22 cellular contexts compared by ENCODE assay signal in the genomic region with DNA sequence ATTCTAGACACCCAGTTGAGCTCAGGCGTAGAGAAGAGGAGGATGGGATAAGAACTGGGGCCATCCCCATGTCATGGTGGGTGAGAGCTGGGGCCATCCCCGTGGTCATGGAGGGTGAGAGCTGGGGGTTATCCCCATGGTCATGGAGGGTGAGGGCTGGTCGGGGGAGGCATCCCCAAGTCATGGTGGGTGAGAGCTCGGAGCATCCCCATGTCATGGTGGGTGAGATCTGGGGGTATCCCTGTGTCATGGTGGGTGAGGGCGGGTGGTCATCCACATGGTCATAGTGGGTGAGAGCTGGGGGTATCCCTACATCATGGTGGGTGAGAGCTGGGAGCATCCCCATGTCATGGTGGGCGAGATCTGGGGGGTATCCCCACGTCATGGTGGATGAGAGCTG. TPM values are rescaled to one million over a fixed set of nuclear protein-coding genes. Genes with fewer than 3 reads are reported as not detected.
A peak's percentile ranks its signal among the peaks of the same experiment; 100 is the strongest.
DNase-seq lines count a peak whose midpoint lies in the region; ATAC-seq and TF ChIP-seq lines count a peak whose summit lies in the region.
"Had no signal": no experiment of that assay in that cellular context is flagged by ENCODE, and none has a peak within 500 bp of the region (broad histone marks: within the 10 kb centered on the region; RNA-seq: fewer than 3 reads in every experiment).

No MANE protein-coding gene starts in this region.

- POLR2A ChIA-PET in activated naive CD8-positive, alpha-beta T cell treated with anti-CD3 and anti-CD28 coated beads, Interleukin-2, amount 10 ng/mL, durations not matched to agents 7 days and 5 days (lab: Charles Lee), result no interaction called here

- peak overlapping the region; percentile 22 for H3K27ac Mint-ChIP-seq in activated CD8-positive, alpha-beta memory T cell treated with anti-CD3 and anti-CD28 coated beads, Interleukin-2, amount 10 ng/mL, durations not matched to agents 7 days and 5 days
- H3K27ac Mint-ChIP-seq in activated naive CD8-positive, alpha-beta T cell treated with anti-CD3 and anti-CD28 coated beads, Interleukin-2, amount 10 ng/mL, durations not matched to agents 7 days and 5 days, result peak overlapping the region; percentile 5
- H3K27ac Mint-ChIP-seq: CD8-positive, alpha-beta T cell had no signal

- H3K27ac ChIP-seq in BLaER1 treated with 17β-estradiol and CSF1 and Interleukin-3, amounts not matched to agents 10 nM and 100 nM, result peak overlapping the region in 5 of 11 experiments; percentile 6 to 42 (median 7); a peak in 4 of 22 replicates
- H3K27ac ChIP-seq in gastrocnemius medialis, result peak overlapping the region; percentile 48 to 61 (median 56)
- H3K27ac ChIP-seq: cardiac muscle cell had no signal

- peak overlapping the region; percentile 64 to 86 (median 83) for H3K4me2 ChIP-seq in BLaER1 treated with 17β-estradiol and CSF1 and Interleukin-3, amounts not matched to agents 10 nM and 100 nM

- peaks cover 43% of the 10 kb centered on the region for H3K4me1 Mint-ChIP-seq in activated CD8-positive, alpha-beta memory T cell treated with anti-CD3 and anti-CD28 coated beads, Interleukin-2, amount 10 ng/mL, durations not matched to agents 7 days and 5 days
- peaks cover 29% of the 10 kb centered on the region for H3K4me1 Mint-ChIP-seq in activated naive CD8-positive, alpha-beta T cell treated with anti-CD3 and anti-CD28 coated beads, Interleukin-2, amount 10 ng/mL, durations not matched to agents 7 days and 5 days

- in situ Hi-C loops in gastrocnemius medialis (cut with MboI; ENCODE audit: low sequenced_read_pairs in 4 of 4), result loop anchor here in 1 of 4 donors (5.0 to 10.0 kb wide), 2 partner anchors 55 to 217 kb away; a partner anchor contains a TSS

- H3K4me3 ChIP-seq in BLaER1 treated with 17β-estradiol and CSF1 and Interleukin-3, amounts not matched to agents 10 nM and 100 nM, result no peak overlapping the region
- no peak overlapping the region for H3K4me3 ChIP-seq in gastrocnemius medialis
- H3K4me3 ChIP-seq: adrenal gland, cardiac muscle cell, dorsolateral prefrontal cortex had no signal

- no peaks in the 10 kb centered on the region for H3K9me3 ChIP-seq in BLaER1 treated with 17β-estradiol and CSF1 and Interleukin-3, amounts not matched to agents 10 nM and 100 nM (replicated peaks in 1 of 11)
- H3K9me3 ChIP-seq in gastrocnemius medialis, result no peaks in the 10 kb centered on the region
- H3K9me3 ChIP-seq: adrenal gland had no signal

- peaks cover 7% of the 10 kb centered on the region for H3K27me3 Mint-ChIP-seq in activated CD8-positive, alpha-beta memory T cell treated with anti-CD3 and anti-CD28 coated beads, Interleukin-2, amount 10 ng/mL, durations not matched to agents 7 days and 5 days
- peaks cover 2% of the 10 kb centered on the region for H3K27me3 Mint-ChIP-seq in activated naive CD8-positive, alpha-beta T cell treated with anti-CD3 and anti-CD28 coated beads, Interleukin-2, amount 10 ng/mL, durations not matched to agents 7 days and 5 days

- DNase-seq in activated CD8-positive, alpha-beta memory T cell treated with anti-CD3 and anti-CD28 coated beads, Interleukin-2, amount 10 ng/mL, durations not matched to agents 7 days and 5 days, result no peak
- DNase-seq in activated CD8-positive, alpha-beta memory T cell treated with anti-CD3 and anti-CD28 coated beads, Interleukin-2, amount 50 U/mL, for 48 hours, result no peak
- DNase-seq in activated naive CD8-positive, alpha-beta T cell treated with anti-CD3 and anti-CD28 coated beads, Interleukin-2, amount 10 ng/mL, durations not matched to agents 7 days and 5 days, result no peak
- DNase-seq in gastrocnemius medialis, result no peak
- no peak for DNase-seq in HT-29 (ENCODE audit: low spot score)
- DNase-seq: ACHN; activated CD4-positive, alpha-beta T cell treated with anti-CD3 and anti-CD28 coated beads for 1 hour; activated T-cell treated with anti-CD3 and anti-CD28 coated beads, Interleukin-2, amount 50 U/mL, for 1 hour; adrenal gland; CD8-positive, alpha-beta T cell; dorsolateral prefrontal cortex; foreskin melanocyte; left cardiac atrium; RPMI8226; stimulated activated naive CD4-positive, alpha-beta T cell treated with Interleukin-2 at 50 U/mL for 16 hours had no signal

- no peak overlapping the region for H3K9ac ChIP-seq in BLaER1 treated with 17β-estradiol and CSF1 and Interleukin-3, amounts not matched to agents 10 nM and 100 nM

- H3K9me3 Mint-ChIP-seq in activated CD8-positive, alpha-beta memory T cell treated with anti-CD3 and anti-CD28 coated beads, Interleukin-2, amount 10 ng/mL, durations not matched to agents 7 days and 5 days (ENCODE audit: low read depth), result no peaks in the 10 kb centered on the region
- no peaks in the 10 kb centered on the region for H3K9me3 Mint-ChIP-seq in activated naive CD8-positive, alpha-beta T cell treated with anti-CD3 and anti-CD28 coated beads, Interleukin-2, amount 10 ng/mL, durations not matched to agents 7 days and 5 days
- H3K9me3 Mint-ChIP-seq: CD8-positive, alpha-beta T cell had no signal

- TF ChIP-seq CTCF in gastrocnemius medialis (IDR thresholded peaks at IDR 0.05 in 4 of 5, conservative IDR thresholded peaks at IDR 0.05 in 1 of 5), result no peak

- no peaks in the 10 kb centered on the region for H3K36me3 ChIP-seq in BLaER1 treated with 17β-estradiol and CSF1 and Interleukin-3, amounts not matched to agents 10 nM and 100 nM
- H3K36me3 ChIP-seq in gastrocnemius medialis, result no peaks in the 10 kb centered on the region
- H3K36me3 ChIP-seq: adrenal gland, cardiac muscle cell had no signal

- no peak for TF ChIP-seq POLR2A in gastrocnemius medialis (IDR thresholded peaks at IDR 0.05)

- CTCF ChIA-PET in activated CD8-positive, alpha-beta memory T cell treated with anti-CD3 and anti-CD28 coated beads, Interleukin-2, amount 10 ng/mL, durations not matched to agents 7 days and 5 days (lab: Charles Lee), result interaction anchor here (1.6 to 6.9 kb wide), 17 partner anchors 15 to 355 kb away, joined by 4 to 86 read pairs (median 18); no protein-coding TSS in a partner anchor

- H4K20me1 ChIP-seq in BLaER1 treated with 17β-estradiol and CSF1 and Interleukin-3, amounts not matched to agents 10 nM and 100 nM, result no peaks in the 10 kb centered on the region

- no peaks in the 10 kb centered on the region for H3K36me3 Mint-ChIP-seq in activated CD8-positive, alpha-beta memory T cell treated with anti-CD3 and anti-CD28 coated beads, Interleukin-2, amount 10 ng/mL, durations not matched to agents 7 days and 5 days
- peaks cover 2% of the 10 kb centered on the region for H3K36me3 Mint-ChIP-seq in activated naive CD8-positive, alpha-beta T cell treated with anti-CD3 and anti-CD28 coated beads, Interleukin-2, amount 10 ng/mL, durations not matched to agents 7 days and 5 days
- H3K36me3 Mint-ChIP-seq: CD8-positive, alpha-beta T cell had no signal

- no peaks in the 10 kb centered on the region for H3K27me3 ChIP-seq in BLaER1 treated with 17β-estradiol and CSF1 and Interleukin-3, amounts not matched to agents 10 nM and 100 nM
- no peaks in the 10 kb centered on the region for H3K27me3 ChIP-seq in gastrocnemius medialis
- H3K27me3 ChIP-seq: adrenal gland, cardiac muscle cell, dorsolateral prefrontal cortex had no signal

- peaks cover 40 to 56% (median 46%) of the 10 kb centered on the region in 10 experiments for H3K4me1 ChIP-seq in BLaER1 treated with 17β-estradiol and CSF1 and Interleukin-3, amounts not matched to agents 10 nM and 100 nM
- H3K4me1 ChIP-seq in gastrocnemius medialis, result peaks cover 0 to 13% of the 10 kb centered on the region in 2 donors

- ATAC-seq in activated CD8-positive, alpha-beta memory T cell treated with anti-CD3 and anti-CD28 coated beads, Interleukin-2, amount 10 ng/mL, durations not matched to agents 7 days and 5 days, result no peak
- no peak for ATAC-seq in activated naive CD8-positive, alpha-beta T cell treated with anti-CD3 and anti-CD28 coated beads, Interleukin-2, amount 10 ng/mL, durations not matched to agents 7 days and 5 days (ENCODE audit: low read depth)
- ATAC-seq in gastrocnemius medialis, result no peak
- ATAC-seq in HG03469 (IDR thresholded peaks at IDR 0.05; ENCODE audit: unreplicated experiment), result no peak
- ATAC-seq in GM21390 (IDR thresholded peaks at IDR 0.05; ENCODE audit: unreplicated experiment), result no peak
- ATAC-seq: CD8-positive, alpha-beta T cell; left cardiac atrium; sciatic nerve had no signal

- intact Hi-C loops in gastrocnemius medialis (cut with DNase I; ENCODE audit: low total_unique reads), result no loop called here

- no peak overlapping the region for H3K4me3 Mint-ChIP-seq in activated CD8-positive, alpha-beta memory T cell treated with anti-CD3 and anti-CD28 coated beads, Interleukin-2, amount 10 ng/mL, durations not matched to agents 7 days and 5 days
- H3K4me3 Mint-ChIP-seq in activated naive CD8-positive, alpha-beta T cell treated with anti-CD3 and anti-CD28 coated beads, Interleukin-2, amount 10 ng/mL, durations not matched to agents 7 days and 5 days, result no peak overlapping the region
- H3K4me3 Mint-ChIP-seq: CD8-positive, alpha-beta T cell had no signal

RNA-seq across cellular contexts. Expression of a gene that starts 52.5 kb away (rescaled TPM):
- total RNA-seq in activated CD8-positive, alpha-beta memory T cell treated with anti-CD3 and anti-CD28 coated beads, Interleukin-2, amount 10 ng/mL, durations not matched to agents 7 days and 5 days, result not detected
- total RNA-seq in activated naive CD8-positive, alpha-beta T cell treated with anti-CD3 and anti-CD28 coated beads, Interleukin-2, amount 10 ng/mL, durations not matched to agents 7 days and 5 days, result not detected
- under 1 TPM in 2 of 4 donors, not detected in 2; 0.35 to 0.49 TPM for total RNA-seq in gastrocnemius medialis
- 2.4 and 3.8 TPM in 2 replicates for total RNA-seq in HT-29 (2014; rRNA removed; shearing (Covaris generic))
- total RNA-seq: cardiac muscle cell; CD8-positive, alpha-beta T cell; H4; NCI-H460; sciatic nerve had no signal
